In the genomic region with DNA sequence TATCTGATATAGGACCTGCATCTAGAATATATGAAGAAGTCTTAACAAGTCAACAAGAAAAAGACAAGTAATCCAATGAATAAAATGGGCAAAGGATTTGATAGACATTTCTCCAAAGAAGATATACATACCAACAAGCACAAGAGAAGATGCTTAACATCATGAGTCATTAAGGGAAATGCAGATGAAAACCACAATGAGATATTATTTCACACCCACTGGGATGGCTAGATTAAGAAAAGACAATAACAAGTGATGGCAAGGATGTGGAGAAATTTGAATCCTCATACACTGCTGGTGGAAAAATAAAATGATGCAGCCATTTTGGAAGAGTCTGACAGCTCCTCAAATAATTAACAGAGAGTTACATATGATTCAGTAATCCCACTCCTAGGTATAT, we compare ENCODE assay signal across 21 cellular contexts.
DNase-seq lines count a peak whose midpoint lies in the region; ATAC-seq lines count a peak whose summit lies in the region.
"Had no signal": no experiment of that assay in that cellular context is flagged by ENCODE, and none has a peak within 500 bp of the region (broad histone marks: within the 10 kb centered on the region; RNA-seq: fewer than 3 reads in every experiment).

No MANE protein-coding gene starts in this region.

- no peak overlapping the region for H3K4me3 Mint-ChIP-seq in activated CD8-positive, alpha-beta memory T cell treated with anti-CD3 and anti-CD28 coated beads, Interleukin-2, amount 10 ng/mL, durations not matched to agents 7 days and 5 days
- H3K4me3 Mint-ChIP-seq in effector memory CD8-positive, alpha-beta T cell: peak overlapping the region; percentile 5 to 23
- H3K4me3 Mint-ChIP-seq in stimulated activated effector memory CD8-positive, alpha-beta T cell treated with anti-CD3 and anti-CD28 coated beads, Interleukin-12 subunit alpha, Interleukin-12 subunit beta, amount 100 ng/mL, for 72 hours: no peak overlapping the region
- H3K4me3 Mint-ChIP-seq: activated CD4-positive, alpha-beta T cell treated with anti-CD3 and anti-CD28 coated beads, Interleukin-2, amount 10 ng/mL, durations not matched to agents 7 days and 5 days; brain; CD4-positive, alpha-beta T cell; IgD-negative memory B cell had no signal

- peak; percentile 87 for ATAC-seq in activated CD8-positive, alpha-beta memory T cell treated with anti-CD3 and anti-CD28 coated beads, Interleukin-2, amount 10 ng/mL, durations not matched to agents 7 days and 5 days
- peak; percentile 60 for ATAC-seq in effector memory CD8-positive, alpha-beta T cell (replicated peaks)
- ATAC-seq in stimulated activated effector memory CD8-positive, alpha-beta T cell treated with anti-CD3 and anti-CD28 coated beads, Interleukin-12 subunit alpha, Interleukin-12 subunit beta, amount 100 ng/mL, for 72 hours: peak; percentile 86
- ATAC-seq in HG03521 (IDR thresholded peaks at IDR 0.05; ENCODE audit: unreplicated experiment): no peak
- ATAC-seq in HG03469 (IDR thresholded peaks at IDR 0.05; ENCODE audit: unreplicated experiment): no peak
- ATAC-seq: A549 had no signal

- peaks cover 23% of the 10 kb centered on the region for H3K36me3 Mint-ChIP-seq in activated CD8-positive, alpha-beta memory T cell treated with anti-CD3 and anti-CD28 coated beads, Interleukin-2, amount 10 ng/mL, durations not matched to agents 7 days and 5 days
- no peaks in the 10 kb centered on the region for H3K36me3 Mint-ChIP-seq in effector memory CD8-positive, alpha-beta T cell (ENCODE audit: insufficient read depth)
- H3K36me3 Mint-ChIP-seq in stimulated activated effector memory CD8-positive, alpha-beta T cell treated with anti-CD3 and anti-CD28 coated beads, Interleukin-12 subunit alpha, Interleukin-12 subunit beta, amount 100 ng/mL, for 72 hours: no peaks in the 10 kb centered on the region
- H3K36me3 Mint-ChIP-seq: brain, IgD-negative memory B cell had no signal

- DNase-seq in activated CD8-positive, alpha-beta memory T cell treated with anti-CD3 and anti-CD28 coated beads, Interleukin-2, amount 10 ng/mL, durations not matched to agents 7 days and 5 days: no peak
- no peak for DNase-seq in activated CD8-positive, alpha-beta memory T cell treated with anti-CD3 and anti-CD28 coated beads for 24 hours
- DNase-seq in LHCN-M2 (ENCODE audit: low read depth) (peak; percentile 0), NCI-H774 (lab: John Stamatoyannopoulos, UW) (no peak)
- DNase-seq in effector memory CD8-positive, alpha-beta T cell: no peak
- no peak for DNase-seq in stimulated activated effector memory CD8-positive, alpha-beta T cell treated with anti-CD3 and anti-CD28 coated beads, Interleukin-12 subunit alpha, Interleukin-12 subunit beta, amount 100 ng/mL, for 72 hours (ENCODE audit: low spot score in 2 of 2)
- DNase-seq: activated CD4-positive, alpha-beta T cell treated with anti-CD3 and anti-CD28 coated beads, Interleukin-2, amount 10 ng/mL, durations not matched to agents 7 days and 5 days; activated CD8-positive, alpha-beta memory T cell treated with anti-CD3 and anti-CD28 coated beads, Interleukin-2, amount 50 U/mL, for 4 hours; AML-193; CD4-positive, alpha-beta T cell; hypothalamus; NCI-H1436 treated with DMSO at 0.1 percent for 48 hours; NCI-H2081 treated with DMSO at 0.1 percent for 48 hours; NCI-H82; retina; stimulated activated naive CD4-positive, alpha-beta T cell treated with Interleukin-2 at 50 U/mL for 16 hours had no signal

- CTCF ChIA-PET in activated CD8-positive, alpha-beta memory T cell treated with anti-CD3 and anti-CD28 coated beads, Interleukin-2, amount 10 ng/mL, durations not matched to agents 7 days and 5 days (lab: Charles Lee): interaction anchor here (1.0 to 1.1 kb wide), 2 partner anchors 14 to 43 kb away, joined by 3 to 4 read pairs; no protein-coding TSS in a partner anchor

- H3K27ac Mint-ChIP-seq in activated CD8-positive, alpha-beta memory T cell treated with anti-CD3 and anti-CD28 coated beads, Interleukin-2, amount 10 ng/mL, durations not matched to agents 7 days and 5 days: no peak overlapping the region
- H3K27ac Mint-ChIP-seq in effector memory CD8-positive, alpha-beta T cell: peak overlapping the region in 1 of 2 donors; percentile 1
- no peak overlapping the region for H3K27ac Mint-ChIP-seq in stimulated activated effector memory CD8-positive, alpha-beta T cell treated with anti-CD3 and anti-CD28 coated beads, Interleukin-12 subunit alpha, Interleukin-12 subunit beta, amount 100 ng/mL, for 72 hours
- H3K27ac Mint-ChIP-seq: activated CD4-positive, alpha-beta T cell treated with anti-CD3 and anti-CD28 coated beads, Interleukin-2, amount 10 ng/mL, durations not matched to agents 7 days and 5 days; brain; CD4-positive, alpha-beta T cell; IgD-negative memory B cell had no signal

- no peaks in the 10 kb centered on the region for H3K27me3 Mint-ChIP-seq in activated CD8-positive, alpha-beta memory T cell treated with anti-CD3 and anti-CD28 coated beads, Interleukin-2, amount 10 ng/mL, durations not matched to agents 7 days and 5 days
- H3K27me3 Mint-ChIP-seq in effector memory CD8-positive, alpha-beta T cell: no peaks in the 10 kb centered on the region
- H3K27me3 Mint-ChIP-seq: CD4-positive, alpha-beta T cell had no signal

- peaks cover 2% of the 10 kb centered on the region for H3K9me3 Mint-ChIP-seq in activated CD8-positive, alpha-beta memory T cell treated with anti-CD3 and anti-CD28 coated beads, Interleukin-2, amount 10 ng/mL, durations not matched to agents 7 days and 5 days (ENCODE audit: low read depth)
- no peaks in the 10 kb centered on the region for H3K9me3 Mint-ChIP-seq in effector memory CD8-positive, alpha-beta T cell
- peaks cover 2% of the 10 kb centered on the region for H3K9me3 Mint-ChIP-seq in stimulated activated effector memory CD8-positive, alpha-beta T cell treated with anti-CD3 and anti-CD28 coated beads, Interleukin-12 subunit alpha, Interleukin-12 subunit beta, amount 100 ng/mL, for 72 hours
- H3K9me3 Mint-ChIP-seq: brain; CD4-positive, alpha-beta T cell had no signal

- peaks cover 17% of the 10 kb centered on the region for H3K4me1 Mint-ChIP-seq in activated CD8-positive, alpha-beta memory T cell treated with anti-CD3 and anti-CD28 coated beads, Interleukin-2, amount 10 ng/mL, durations not matched to agents 7 days and 5 days
- H3K4me1 Mint-ChIP-seq in effector memory CD8-positive, alpha-beta T cell (ENCODE audit: low read depth in 2 of 2): peaks cover 25 to 55% of the 10 kb centered on the region in 2 donors
- peaks cover 30% of the 10 kb centered on the region for H3K4me1 Mint-ChIP-seq in stimulated activated effector memory CD8-positive, alpha-beta T cell treated with anti-CD3 and anti-CD28 coated beads, Interleukin-12 subunit alpha, Interleukin-12 subunit beta, amount 100 ng/mL, for 72 hours
- H3K4me1 Mint-ChIP-seq: IgD-negative memory B cell had no signal

Comparison
In these comparisons a context has a peak if more than half of its experiments do, and no peak if none do; other contexts are left out.
1. ATAC-seq: peak in activated CD8-positive, alpha-beta memory T cell treated with anti-CD3 and anti-CD28 coated beads, Interleukin-2, amount 10 ng/mL, durations not matched to agents 7 days and 5 days (single experiment), effector memory CD8-positive, alpha-beta T cell (single experiment) and stimulated activated effector memory CD8-positive, alpha-beta T cell treated with anti-CD3 and anti-CD28 coated beads, Interleukin-12 subunit alpha, Interleukin-12 subunit beta, amount 100 ng/mL, for 72 hours (single experiment); none in HG03521 (single experiment) and HG03469 (single experiment).
2. H3K4me3 Mint-ChIP-seq: peak in effector memory CD8-positive, alpha-beta T cell (2 of 2); none in activated CD8-positive, alpha-beta memory T cell treated with anti-CD3 and anti-CD28 coated beads, Interleukin-2, amount 10 ng/mL, durations not matched to agents 7 days and 5 days (single experiment) and stimulated activated effector memory CD8-positive, alpha-beta T cell treated with anti-CD3 and anti-CD28 coated beads, Interleukin-12 subunit alpha, Interleukin-12 subunit beta, amount 100 ng/mL, for 72 hours (single experiment).